In genomic region chr7:47358944-47359588, GRCh38 we compare ENCODE assay signal across 21 cellular contexts.
A peak's percentile ranks its signal among the peaks of the same experiment; 100 is the strongest.
DNase-seq lines count a peak whose midpoint lies in the region; ATAC-seq and TF ChIP-seq lines count a peak whose summit lies in the region.
"Had no signal": no experiment of that assay in that cellular context is flagged by ENCODE, and none has a peak within 500 bp of the region (broad histone marks: within the 10 kb centered on the region; RNA-seq: fewer than 3 reads in every experiment).

No MANE protein-coding gene starts in this region.

- CTCF ChIA-PET in PC-3 (lab: Charles Lee) = no interaction called here

- ATAC-seq in right cardiac atrium (no peak), PC-3 (no peak), HG02870 (IDR thresholded peaks at IDR 0.05; ENCODE audit: unreplicated experiment) (no peak), HG03520 (IDR thresholded peaks at IDR 0.05; ENCODE audit: unreplicated experiment) (no peak)
- ATAC-seq: Right ventricle myocardium inferior, SK-N-SH treated with all-trans-retinoic acid at 6 μM for 48 hours had no signal

- no peak for TF ChIP-seq CTCF in PC-3 (conservative IDR thresholded peaks at IDR 0.05; ENCODE audit: low read depth, low read length)
- TF ChIP-seq CTCF in hepatocyte (IDR thresholded peaks at IDR 0.05; ENCODE audit: poor library complexity) = no peak
- TF ChIP-seq CTCF in transverse colon (IDR thresholded peaks at IDR 0.05) = no peak

- H3K36me3 ChIP-seq in PC-3 (ENCODE audit: low read depth, low read length) = peaks cover 8% of the 10 kb centered on the region
- no peaks in the 10 kb centered on the region for H3K36me3 ChIP-seq in hepatocyte (replicated peaks; ENCODE audit: insufficient read depth, low read depth)
- H3K36me3 ChIP-seq in transverse colon = no peaks in the 10 kb centered on the region

- H2AFZ ChIP-seq in PC-3 (ENCODE audit: low read length) = no peak overlapping the region
- no peak overlapping the region for H2AFZ ChIP-seq in hepatocyte
- H2AFZ ChIP-seq: GM23248, PC-9 had no signal

- no peak overlapping the region for H3K4me2 ChIP-seq in PC-3 (ENCODE audit: low read length)
- H3K4me2 ChIP-seq in hepatocyte = no peak overlapping the region
- H3K4me2 ChIP-seq: PC-9 had no signal

- H3K9me3 ChIP-seq in right cardiac atrium (ENCODE audit: control insufficient read depth, low read length) (no peaks in the 10 kb centered on the region), PC-3 (ENCODE audit: low read length) (no peaks in the 10 kb centered on the region), hepatocyte (ENCODE audit: low read depth) (no peaks in the 10 kb centered on the region), transverse colon (no peaks in the 10 kb centered on the region)

- H4K20me1 ChIP-seq in PC-3 (ENCODE audit: low read length) (peaks cover 16% of the 10 kb centered on the region; the same call in 1 of the 2 replicates), hepatocyte (ENCODE audit: insufficient read depth, poor library complexity, severe bottlenecking) (peaks cover 54% of the 10 kb centered on the region)

- TF ChIP-seq POLR2A in transverse colon (IDR thresholded peaks at IDR 0.05) = no peak

- H3K4me3 ChIP-seq in right cardiac atrium (ENCODE audit: low read length) (no peak overlapping the region), PC-3 (ENCODE audit: low read length) (no peak overlapping the region), hepatocyte (no peak overlapping the region), transverse colon (no peak overlapping the region)
- H3K4me3 ChIP-seq: GM23248, PC-9 had no signal

- DNase-seq in cardiac septum (ENCODE audit: low spot score) (peak; percentile 64), right cardiac atrium (no peak), PC-3 (peak; percentile 12), hepatocyte (ENCODE audit: low spot score) (no peak), transverse colon (peak; percentile 39), nucleus accumbens (lab: John Stamatoyannopoulos, UW) (no peak)
- DNase-seq: 8988T, C1 segment of cervical spinal cord, COR-L47, DMS53, GM23248, Kasumi-1, NCI-H1436 treated with DMSO at 0.1 percent for 48 hours, NCI-H2081, NCI-H226, NCI-H526 treated with DMSO at 0.1 percent for 48 hours, PC-9 had no signal

- BruUV-seq in PC-3 (replicated peaks; lab: Mats Ljungman, UMichigan) = no TSS peak

- no peak for TF ChIP-seq EP300 in transverse colon (IDR thresholded peaks at IDR 0.05; ENCODE audit: low read depth)

- H3K27me3 ChIP-seq in right cardiac atrium (ENCODE audit: control insufficient read depth, insufficient read depth) = no peaks in the 10 kb centered on the region
- H3K27me3 ChIP-seq in PC-3 (ENCODE audit: low read length) = no peaks in the 10 kb centered on the region
- no peaks in the 10 kb centered on the region for H3K27me3 ChIP-seq in hepatocyte
- H3K27me3 ChIP-seq in transverse colon = no peaks in the 10 kb centered on the region

- intact Hi-C loops in cardiac septum (cut with DNase I) = no loop called here
- intact Hi-C loops in right cardiac atrium (cut with DNase I) = no loop called here
- intact Hi-C loops in PC-3 (cut with micrococcal nuclease) = no loop called here
- intact Hi-C loops in transverse colon (cut with DNase I; ENCODE audit: low total_unique reads) = no loop called here

- no peaks in the 10 kb centered on the region for H3K4me1 ChIP-seq in right cardiac atrium (ENCODE audit: control insufficient read depth, insufficient read depth, low read length)
- peaks cover 15% of the 10 kb centered on the region for H3K4me1 ChIP-seq in PC-3 (ENCODE audit: insufficient read depth, low read length)
- peaks cover 32% of the 10 kb centered on the region for H3K4me1 ChIP-seq in hepatocyte (ENCODE audit: insufficient read depth)
- H3K4me1 ChIP-seq in transverse colon = peaks cover 6 to 45% (median 34%) of the 10 kb centered on the region in 4 donors

- H3K9ac ChIP-seq in PC-3 (ENCODE audit: low read length) = no peak overlapping the region
- H3K9ac ChIP-seq: GM23248 had no signal

- in situ Hi-C loops in transverse colon (cut with MboI; ENCODE audit: low pct_ligation_motif_present in 1 of 4, low pct_unique_long_range_greater_than_20kb in 1 of 4, low sequenced_read_pairs in 3 of 4) = no loop called here

- peaks cover 77% of the 10 kb centered on the region for H3K79me2 ChIP-seq in PC-3 (ENCODE audit: low read length)
- H3K79me2 ChIP-seq in hepatocyte = peaks cover 89% of the 10 kb centered on the region

- 93% methylated on average over 8 of the region's 8 CpGs for WGBS in right cardiac atrium
- 97% methylated on average over 8 of the region's 8 CpGs for WGBS in hepatocyte (ENCODE audit: low lambda C conversion rate, missing lambda C conversion rate)
- 80 to 83% methylated on average over 6 to 8 of the region's 8 CpGs for WGBS in transverse colon (ENCODE audit: low coverage in 1 of 2), 2 donors

- no peaks in the 10 kb centered on the region for H3F3A ChIP-seq in PC-3 (ENCODE audit: low read length, unreplicated experiment)

- H3K9me2 ChIP-seq in PC-3 (replicated peaks; ENCODE audit: low read length) = no peaks in the 10 kb centered on the region
- no peaks in the 10 kb centered on the region for H3K9me2 ChIP-seq in hepatocyte (replicated peaks; ENCODE audit: insufficient read depth)

- POLR2A ChIA-PET in PC-3 (lab: Charles Lee; ENCODE audit: unreplicated experiment) = interaction anchor here (0.6 kb wide), 1 partner anchor 34 kb away, joined by 3 read pairs; no protein-coding TSS in a partner anchor

- H3K27ac ChIP-seq in right cardiac atrium (ENCODE audit: low read length) (no peak overlapping the region), PC-3 (ENCODE audit: low read length) (no peak overlapping the region), hepatocyte (peak overlapping the region; percentile 84), transverse colon (peak overlapping the region; percentile 62 to 67 (median 62))
- H3K27ac ChIP-seq: GM23248, PC-9 had no signal

Comparison
In these comparisons a context has a peak if more than half of its experiments do, and no peak if none do; other contexts are left out.
1. DNase-seq: peak in cardiac septum (single experiment), PC-3 (single experiment) and transverse colon (single experiment); none in right cardiac atrium (0 of 3), hepatocyte (single experiment) and nucleus accumbens (0 of 56).
2. H3K27ac ChIP-seq: peak in hepatocyte (single experiment) and transverse colon (4 of 4); none in right cardiac atrium (single experiment) and PC-3 (single experiment).